ENCODE assay signal across 2 cellular contexts in genomic region chr14:93348292-93348691, GRCh38.
TF ChIP-seq lines count a peak whose summit lies in the region.

No MANE protein-coding gene starts in this region.

TF ChIP-seq in HEK293, 187 proteins besides CTCF, POLR2A, EP300 and RAD21:
- TF ChIP-seq ZBTB21 (tag by site-specific recombination; IDR thresholded peaks at IDR 0.05) = peak; percentile 79
- TF ChIP-seq AEBP2 (tag by site-specific recombination; IDR thresholded peaks at IDR 0.05; ENCODE audit: borderline replicate concordance) = no peak
- TF ChIP-seq ZNF580 (tag by site-specific recombination; IDR thresholded peaks at IDR 0.05) = no peak
- TF ChIP-seq ZNF658 (tag by site-specific recombination; IDR thresholded peaks at IDR 0.05) = no peak
- TF ChIP-seq ZNF184 (tag by site-specific recombination; IDR thresholded peaks at IDR 0.05) = 0 out of 2 replicates have a peak, but pooled peaks have one; percentile 24
- peak; percentile 92 for TF ChIP-seq ZNF629 (tag by site-specific recombination; IDR thresholded peaks at IDR 0.05)
- peak; percentile 99 for TF ChIP-seq ZNF664 (tag by site-specific recombination; IDR thresholded peaks at IDR 0.05)
- no peak for TF ChIP-seq REST (tag by site-specific recombination; IDR thresholded peaks at IDR 0.05)
- TF ChIP-seq ZIC2 (tag by site-specific recombination; IDR thresholded peaks at IDR 0.05) = no peak
- 0 out of 2 replicates have a peak, but pooled peaks have one; percentile 27 for TF ChIP-seq ZNF692 (tag by site-specific recombination; IDR thresholded peaks at IDR 0.05)
- no peak for TF ChIP-seq ZNF146 (tag by site-specific recombination; IDR thresholded peaks at IDR 0.05)
- peak; percentile 91 for TF ChIP-seq ATF2 (tag by site-specific recombination; IDR thresholded peaks at IDR 0.05; ENCODE audit: low read depth)
- no peak for TF ChIP-seq ZNF266 (tag by site-specific recombination; IDR thresholded peaks at IDR 0.05; ENCODE audit: low read depth)
- no peak for TF ChIP-seq ZNF354C (tag by site-specific recombination; IDR thresholded peaks at IDR 0.05; ENCODE audit: borderline replicate concordance, low read depth)
- peak; percentile 86 for TF ChIP-seq WT1 (tag by site-specific recombination; IDR thresholded peaks at IDR 0.05)

TF ChIP-seq in H1, 55 proteins besides CTCF, POLR2A, EP300 and RAD21:
- no peak for TF ChIP-seq USF2 (IDR thresholded peaks at IDR 0.05; ENCODE audit: low read length)
- TF ChIP-seq FOSL1 (IDR thresholded peaks at IDR 0.05; ENCODE audit: insufficient read depth, low read depth, low read length) = no peak
- no peak for TF ChIP-seq HDAC6 (IDR thresholded peaks at IDR 0.05; ENCODE audit: low read depth, low read length)
- TF ChIP-seq GABPA (IDR thresholded peaks at IDR 0.05; ENCODE audit: borderline replicate concordance, insufficient read depth, low read length) = no peak
- TF ChIP-seq YY1 (IDR thresholded peaks at IDR 0.05; ENCODE audit: low read depth, low read length) = no peak
- TF ChIP-seq KDM1A (IDR thresholded peaks at IDR 0.05; ENCODE audit: borderline replicate concordance, low read length) = no peak
- no peak for TF ChIP-seq CEBPB (IDR thresholded peaks at IDR 0.05; ENCODE audit: low read depth, low read length)
- no peak for TF ChIP-seq TAF7 (optimal IDR thresholded peaks at IDR 0.05; ENCODE audit: borderline replicate concordance, low read depth, low read length)
- no peak for TF ChIP-seq BRCA1 (IDR thresholded peaks at IDR 0.05; ENCODE audit: low read depth, low read length)
- no peak for TF ChIP-seq SP2 (IDR thresholded peaks at IDR 0.05; ENCODE audit: low read length)
- TF ChIP-seq NRF1 (IDR thresholded peaks at IDR 0.05; ENCODE audit: low read depth, low read length) = no peak
- no peak for TF ChIP-seq SIN3A (conservative IDR thresholded peaks at IDR 0.05 in 1 of 2, IDR thresholded peaks at IDR 0.05 in 1 of 2; ENCODE audit: low read depth in 1 of 2, low read length in 2 of 2)
- no peak for TF ChIP-seq BCL11A (IDR thresholded peaks at IDR 0.05; ENCODE audit: low read depth in 2 of 2, low read length in 2 of 2)
- TF ChIP-seq JUN (IDR thresholded peaks at IDR 0.05; ENCODE audit: low read depth, low read length) = no peak
- TF ChIP-seq ASH2L (IDR thresholded peaks at IDR 0.05; ENCODE audit: low read length) = no peak
- TF ChIP-seq BACH1 (IDR thresholded peaks at IDR 0.05; ENCODE audit: low read length) = no peak
